ENCODE assay signal across 1 cellular context in the genomic region with DNA sequence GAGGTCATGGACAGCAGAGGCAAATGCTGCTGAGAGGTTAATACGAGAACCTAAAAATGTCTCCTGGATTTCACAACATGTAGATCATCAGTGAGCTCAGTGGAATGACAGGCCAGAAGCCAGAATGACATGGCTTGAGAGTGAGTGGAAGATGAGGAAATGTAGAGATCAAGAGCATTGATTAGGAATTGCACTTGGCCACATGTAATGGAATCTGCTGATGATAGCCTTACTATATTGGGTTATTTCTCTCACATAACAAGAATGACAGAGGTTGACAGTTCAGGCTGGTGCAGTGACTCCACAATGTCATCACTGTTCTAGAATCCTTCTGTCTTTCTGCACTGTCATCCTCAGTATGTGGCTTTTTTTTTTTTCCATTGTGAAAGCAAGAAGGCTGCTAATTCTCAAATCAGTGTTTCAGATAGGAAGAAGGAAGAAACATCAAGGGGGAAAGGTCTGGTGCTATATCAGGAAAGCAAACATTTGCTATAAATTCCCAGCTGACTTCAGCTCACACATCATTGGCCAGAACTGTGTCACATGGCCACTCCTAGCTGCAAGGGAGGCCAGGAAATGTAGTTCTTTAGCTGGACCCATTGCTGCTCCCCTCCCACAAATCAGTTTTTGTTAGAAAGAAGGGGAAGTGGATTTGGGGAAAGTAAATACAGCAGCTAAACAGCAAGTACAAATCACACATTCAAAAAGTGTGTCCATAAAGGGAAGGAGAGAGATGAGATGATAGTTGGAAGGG.
A peak's percentile ranks its signal among the peaks of the same experiment; 100 is the strongest.
TF ChIP-seq lines count a peak whose summit lies in the region.

No MANE protein-coding gene starts in this region.

TF ChIP-seq in GM12878, 131 proteins besides CTCF, POLR2A, EP300 and RAD21:
- TF ChIP-seq PAX5 (IDR thresholded peaks at IDR 0.05; ENCODE audit: borderline replicate concordance, low read depth, low read length) (no peak), RAD51 (IDR thresholded peaks at IDR 0.05) (peak; percentile 13; the same call in 1 of the 2 replicates), IRF4 (IDR thresholded peaks at IDR 0.05; ENCODE audit: low read depth, low read length) (no peak), RFX5 (IDR thresholded peaks at IDR 0.05; ENCODE audit: low read depth, low read length) (no peak), SMAD5 (IDR thresholded peaks at IDR 0.05; ENCODE audit: low read depth) (no peak), NFIC (IDR thresholded peaks at IDR 0.05; ENCODE audit: low read depth, low read length) (no peak), CBFB (IDR thresholded peaks at IDR 0.05; ENCODE audit: low read depth) (no peak), CBX3 (IDR thresholded peaks at IDR 0.05; ENCODE audit: borderline replicate concordance, low read depth) (no peak), NBN (IDR thresholded peaks at IDR 0.05) (no peak), GABPA (IDR thresholded peaks at IDR 0.05; ENCODE audit: low read depth) (no peak), SPI1 (IDR thresholded peaks at IDR 0.05; ENCODE audit: borderline replicate concordance, insufficient read depth, low read depth, low read length) (0 out of 2 replicates have a peak, but pooled peaks have one; percentile 5)
- TF ChIP-seq, protein P1, sequence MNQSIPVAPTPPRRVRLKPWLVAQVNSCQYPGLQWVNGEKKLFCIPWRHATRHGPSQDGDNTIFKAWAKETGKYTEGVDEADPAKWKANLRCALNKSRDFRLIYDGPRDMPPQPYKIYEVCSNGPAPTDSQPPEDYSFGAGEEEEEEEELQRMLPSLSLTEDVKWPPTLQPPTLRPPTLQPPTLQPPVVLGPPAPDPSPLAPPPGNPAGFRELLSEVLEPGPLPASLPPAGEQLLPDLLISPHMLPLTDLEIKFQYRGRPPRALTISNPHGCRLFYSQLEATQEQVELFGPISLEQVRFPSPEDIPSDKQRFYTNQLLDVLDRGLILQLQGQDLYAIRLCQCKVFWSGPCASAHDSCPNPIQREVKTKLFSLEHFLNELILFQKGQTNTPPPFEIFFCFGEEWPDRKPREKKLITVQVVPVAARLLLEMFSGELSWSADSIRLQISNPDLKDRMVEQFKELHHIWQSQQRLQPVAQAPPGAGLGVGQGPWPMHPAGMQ (IDR thresholded peaks at IDR 0.05; ENCODE audit: borderline replicate concordance) = no peak
- TF ChIP-seq, protein P2, sequence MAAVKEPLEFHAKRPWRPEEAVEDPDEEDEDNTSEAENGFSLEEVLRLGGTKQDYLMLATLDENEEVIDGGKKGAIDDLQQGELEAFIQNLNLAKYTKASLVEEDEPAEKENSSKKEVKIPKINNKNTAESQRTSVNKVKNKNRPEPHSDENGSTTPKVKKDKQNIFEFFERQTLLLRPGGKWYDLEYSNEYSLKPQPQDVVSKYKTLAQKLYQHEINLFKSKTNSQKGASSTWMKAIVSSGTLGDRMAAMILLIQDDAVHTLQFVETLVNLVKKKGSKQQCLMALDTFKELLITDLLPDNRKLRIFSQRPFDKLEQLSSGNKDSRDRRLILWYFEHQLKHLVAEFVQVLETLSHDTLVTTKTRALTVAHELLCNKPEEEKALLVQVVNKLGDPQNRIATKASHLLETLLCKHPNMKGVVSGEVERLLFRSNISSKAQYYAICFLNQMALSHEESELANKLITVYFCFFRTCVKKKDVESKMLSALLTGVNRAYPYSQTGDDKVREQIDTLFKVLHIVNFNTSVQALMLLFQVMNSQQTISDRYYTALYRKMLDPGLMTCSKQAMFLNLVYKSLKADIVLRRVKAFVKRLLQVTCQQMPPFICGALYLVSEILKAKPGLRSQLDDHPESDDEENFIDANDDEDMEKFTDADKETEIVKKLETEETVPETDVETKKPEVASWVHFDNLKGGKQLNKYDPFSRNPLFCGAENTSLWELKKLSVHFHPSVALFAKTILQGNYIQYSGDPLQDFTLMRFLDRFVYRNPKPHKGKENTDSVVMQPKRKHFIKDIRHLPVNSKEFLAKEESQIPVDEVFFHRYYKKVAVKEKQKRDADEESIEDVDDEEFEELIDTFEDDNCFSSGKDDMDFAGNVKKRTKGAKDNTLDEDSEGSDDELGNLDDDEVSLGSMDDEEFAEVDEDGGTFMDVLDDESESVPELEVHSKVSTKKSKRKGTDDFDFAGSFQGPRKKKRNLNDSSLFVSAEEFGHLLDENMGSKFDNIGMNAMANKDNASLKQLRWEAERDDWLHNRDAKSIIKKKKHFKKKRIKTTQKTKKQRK (IDR thresholded peaks at IDR 0.05; ENCODE audit: low read depth, low read length) = no peak
- TF ChIP-seq, protein P3, sequence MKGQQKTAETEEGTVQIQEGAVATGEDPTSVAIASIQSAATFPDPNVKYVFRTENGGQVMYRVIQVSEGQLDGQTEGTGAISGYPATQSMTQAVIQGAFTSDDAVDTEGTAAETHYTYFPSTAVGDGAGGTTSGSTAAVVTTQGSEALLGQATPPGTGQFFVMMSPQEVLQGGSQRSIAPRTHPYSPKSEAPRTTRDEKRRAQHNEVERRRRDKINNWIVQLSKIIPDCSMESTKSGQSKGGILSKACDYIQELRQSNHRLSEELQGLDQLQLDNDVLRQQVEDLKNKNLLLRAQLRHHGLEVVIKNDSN (IDR thresholded peaks at IDR 0.05; ENCODE audit: borderline replicate concordance, extremely low read length, insufficient read depth, low read depth, low read length) = peak; percentile 46
- TF ChIP-seq, protein P4, sequence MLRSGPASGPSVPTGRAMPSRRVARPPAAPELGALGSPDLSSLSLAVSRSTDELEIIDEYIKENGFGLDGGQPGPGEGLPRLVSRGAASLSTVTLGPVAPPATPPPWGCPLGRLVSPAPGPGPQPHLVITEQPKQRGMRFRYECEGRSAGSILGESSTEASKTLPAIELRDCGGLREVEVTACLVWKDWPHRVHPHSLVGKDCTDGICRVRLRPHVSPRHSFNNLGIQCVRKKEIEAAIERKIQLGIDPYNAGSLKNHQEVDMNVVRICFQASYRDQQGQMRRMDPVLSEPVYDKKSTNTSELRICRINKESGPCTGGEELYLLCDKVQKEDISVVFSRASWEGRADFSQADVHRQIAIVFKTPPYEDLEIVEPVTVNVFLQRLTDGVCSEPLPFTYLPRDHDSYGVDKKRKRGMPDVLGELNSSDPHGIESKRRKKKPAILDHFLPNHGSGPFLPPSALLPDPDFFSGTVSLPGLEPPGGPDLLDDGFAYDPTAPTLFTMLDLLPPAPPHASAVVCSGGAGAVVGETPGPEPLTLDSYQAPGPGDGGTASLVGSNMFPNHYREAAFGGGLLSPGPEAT (IDR thresholded peaks at IDR 0.05; ENCODE audit: low read depth) = no peak
- TF ChIP-seq, protein P5, sequence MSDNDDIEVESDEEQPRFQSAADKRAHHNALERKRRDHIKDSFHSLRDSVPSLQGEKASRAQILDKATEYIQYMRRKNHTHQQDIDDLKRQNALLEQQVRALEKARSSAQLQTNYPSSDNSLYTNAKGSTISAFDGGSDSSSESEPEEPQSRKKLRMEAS (IDR thresholded peaks at IDR 0.05; ENCODE audit: low read depth, low read length) = no peak
TF ChIP-seq in GM12878: peak in this region for 3.
